In the genomic region with DNA sequence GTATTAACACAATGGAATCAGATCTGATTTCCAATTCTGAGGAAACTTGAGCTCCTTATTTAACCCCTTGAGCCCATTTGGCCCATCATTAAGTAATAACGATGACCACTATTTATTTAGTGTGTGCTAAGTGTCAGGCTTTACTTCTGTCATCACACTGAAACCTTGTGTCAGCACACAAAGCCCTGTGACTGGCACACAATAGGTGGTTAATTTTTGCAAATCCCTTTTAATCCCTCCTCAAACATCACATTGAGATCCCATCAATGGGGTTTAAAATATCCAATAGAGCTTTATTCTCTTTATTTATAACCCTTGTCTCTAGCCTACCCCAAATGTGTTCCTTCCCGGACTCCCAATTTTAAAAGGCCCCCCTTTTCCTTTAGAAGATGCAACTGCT, we compare ENCODE assay signal across 24 cellular contexts.
"Had no signal": no experiment of that assay in that cellular context is flagged by ENCODE, and none has a peak within 500 bp of the region (broad histone marks: within the 10 kb centered on the region; RNA-seq: fewer than 3 reads in every experiment).

No MANE protein-coding gene starts in this region.

- H3K27ac Mint-ChIP-seq: effector memory CD8-positive, alpha-beta T cell; naive thymus-derived CD8-positive, alpha-beta T cell; nephron progenitor cell; stimulated activated memory B cell treated with anti-CD40 and anti-IgM and Interleukin-4, amounts not matched to agents 10 μg/mL and 1 μg/mL and 100 μg/mL, for 72 hours; stimulated activated naive CD8-positive, alpha-beta T cell treated with anti-CD3 and anti-CD28 coated beads, Interleukin-15, Interleukin-2, amounts not matched to agents 100 ng/mL and 50 ng/mL, for 24 hours had no signal

- H3K4me1 ChIP-seq: gastrocnemius medialis, left lung, psoas muscle, spleen, tibial nerve, upper lobe of left lung had no signal

- H3K4me3 ChIP-seq: gastrocnemius medialis, left lung, ovary, psoas muscle, skin epidermis, spleen, thoracic aorta, tibial nerve, upper lobe of left lung had no signal

- H3K27me3 Mint-ChIP-seq: effector memory CD8-positive, alpha-beta T cell; stimulated activated memory B cell treated with anti-CD40 and anti-IgM and Interleukin-4, amounts not matched to agents 10 μg/mL and 1 μg/mL and 100 μg/mL, for 72 hours; stimulated activated naive CD8-positive, alpha-beta T cell treated with anti-CD3 and anti-CD28 coated beads, Interleukin-15, Interleukin-2, amounts not matched to agents 100 ng/mL and 50 ng/mL, for 24 hours had no signal

- H3K36me3 ChIP-seq: gastrocnemius medialis, left lung, ovary, spleen, thoracic aorta, tibial nerve, upper lobe of left lung had no signal

- DNase-seq: cortex of kidney; effector memory CD8-positive, alpha-beta T cell; foreskin fibroblast; gastrocnemius medialis; kidney; left cardiac atrium; left lung; mesenchymal stem cell; midbrain; naive thymus-derived CD8-positive, alpha-beta T cell; nephron progenitor cell; occipital lobe; ovary; posterior cingulate gyrus; psoas muscle; right cardiac atrium; spleen; stimulated activated CD4-positive, alpha-beta T cell treated with anti-CD3 and anti-CD28 coated beads, Interleukin-4, amount 100 ng/mL, for 4 hours; upper lobe of left lung had no signal

- H3K27me3 ChIP-seq: gastrocnemius medialis, left lung, ovary, spleen, tibial nerve, upper lobe of left lung had no signal

- H3K4me3 Mint-ChIP-seq: effector memory CD8-positive, alpha-beta T cell; naive thymus-derived CD8-positive, alpha-beta T cell; nephron progenitor cell; stimulated activated memory B cell treated with anti-CD40 and anti-IgM and Interleukin-4, amounts not matched to agents 10 μg/mL and 1 μg/mL and 100 μg/mL, for 72 hours; stimulated activated naive CD8-positive, alpha-beta T cell treated with anti-CD3 and anti-CD28 coated beads, Interleukin-15, Interleukin-2, amounts not matched to agents 100 ng/mL and 50 ng/mL, for 24 hours had no signal

- H3K4me1 Mint-ChIP-seq: naive thymus-derived CD8-positive, alpha-beta T cell; nephron progenitor cell; stimulated activated memory B cell treated with anti-CD40 and anti-IgM and Interleukin-4, amounts not matched to agents 10 μg/mL and 1 μg/mL and 100 μg/mL, for 72 hours had no signal

- H3K36me3 Mint-ChIP-seq: naive thymus-derived CD8-positive, alpha-beta T cell; stimulated activated memory B cell treated with anti-CD40 and anti-IgM and Interleukin-4, amounts not matched to agents 10 μg/mL and 1 μg/mL and 100 μg/mL, for 72 hours had no signal

- H3K9me3 Mint-ChIP-seq: nephron progenitor cell had no signal

- H3K27ac ChIP-seq: gastrocnemius medialis, left lung, ovary, psoas muscle, skin epidermis, spleen, thoracic aorta, tibial nerve, upper lobe of left lung had no signal

- H3K9me3 ChIP-seq: gastrocnemius medialis, left lung, ovary, psoas muscle, thoracic aorta, tibial nerve, upper lobe of left lung had no signal

- ATAC-seq: effector memory CD8-positive, alpha-beta T cell; gastrocnemius medialis; left cardiac atrium; left lung; naive thymus-derived CD8-positive, alpha-beta T cell; psoas muscle; right cardiac atrium; stimulated activated memory B cell treated with anti-CD40 and anti-IgM and Interleukin-4, amounts not matched to agents 10 μg/mL and 1 μg/mL and 100 μg/mL, for 72 hours had no signal
